ENCODE assay signal across 18 cellular contexts in the genomic region with DNA sequence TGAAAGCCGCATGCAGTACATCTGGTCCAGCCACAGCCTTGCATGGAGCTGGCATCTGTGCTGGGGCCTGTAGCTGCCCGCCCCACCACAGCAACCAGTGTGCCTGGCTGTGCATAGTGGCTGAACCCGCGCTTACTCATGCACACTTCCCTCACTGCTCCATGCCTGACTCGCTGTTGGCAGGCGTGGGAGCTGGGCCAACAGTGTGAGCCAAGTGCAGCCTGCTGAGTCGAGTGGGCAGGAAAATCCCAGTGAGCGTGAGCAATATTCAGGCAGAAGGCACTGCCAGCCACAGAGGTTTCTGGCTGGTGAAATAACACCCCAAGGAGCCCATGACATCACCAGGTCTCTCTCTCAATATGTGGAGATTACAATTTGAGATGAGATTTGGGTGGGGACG.
DNase-seq lines count a peak whose midpoint lies in the region; ATAC-seq, FAIRE-seq and TF ChIP-seq lines count a peak whose summit lies in the region.
"Had no signal": no experiment of that assay in that cellular context is flagged by ENCODE, and none has a peak within 500 bp of the region (broad histone marks: within the 10 kb centered on the region; RNA-seq: fewer than 3 reads in every experiment).

No MANE protein-coding gene starts in this region.

- no peaks in the 10 kb centered on the region for H3K27me3 ChIP-seq in bronchial epithelial cell (ENCODE audit: control insufficient read depth, insufficient read depth, low read length)
- H3K27me3 ChIP-seq: ascending aorta, colonic mucosa had no signal

- no peak overlapping the region for H3K4me3 ChIP-seq in bronchial epithelial cell (ENCODE audit: low read depth, low read length)
- H3K4me3 ChIP-seq: ascending aorta, colonic mucosa, SK-N-MC had no signal

- H3K36me3 ChIP-seq in bronchial epithelial cell (ENCODE audit: control insufficient read depth, insufficient read depth, low read length) = no peaks in the 10 kb centered on the region
- H3K36me3 ChIP-seq: ascending aorta, colonic mucosa had no signal

- DNase-seq in ELR (ENCODE audit: low read depth) = peak; percentile 24
- DNase-seq in NCI-H2029 (lab: John Stamatoyannopoulos, UW) = peak; percentile 72
- peak; percentile 9 for DNase-seq in bronchial epithelial cell (ENCODE audit: low read depth)
- no peak for DNase-seq in sciatic nerve (ENCODE audit: low spot score)
- DNase-seq in activated CD4-positive, CD25-positive, alpha-beta regulatory T cell (lab: John Stamatoyannopoulos, UW) = no peak
- no peak for DNase-seq in stimulated activated CD4-positive, alpha-beta T cell treated with anti-CD3 and anti-CD28 coated beads, Interleukin-2, amount 100 ng/mL, for 24 hours
- DNase-seq in activated CD8-positive, alpha-beta memory T cell treated with anti-CD3 and anti-CD28 coated beads, Interleukin-2, amount 50 U/mL, for 48 hours = no peak
- DNase-seq: activated CD4-positive, alpha-beta T cell treated with anti-CD3 and anti-CD28 coated beads for 48 hours; activated CD8-positive, alpha-beta memory T cell treated with anti-CD3 and anti-CD28 coated beads, Interleukin-2, amount 50 U/mL, for 4 hours; activated naive CD4-positive, alpha-beta T cell; colonic mucosa; H9; NCI-H187; NCI-H524; T1000 had no signal

- peak; percentile 32 for ATAC-seq in sciatic nerve

- intact Hi-C loops in sciatic nerve (cut with DNase I) = no loop called here

- no peak for FAIRE-seq in bronchial epithelial cell (lab: Jason Lieb, UNC)
- FAIRE-seq: frontal cortex had no signal

- no peak for TF ChIP-seq CTCF in bronchial epithelial cell (IDR thresholded peaks at IDR 0.05; ENCODE audit: insufficient read depth, low read length, severe bottlenecking)

Comparison
In these comparisons a context has a peak if more than half of its experiments do, and no peak if none do; other contexts are left out.
1. DNase-seq: peak in ELR (single experiment), NCI-H2029 (single experiment) and bronchial epithelial cell (single experiment); none in sciatic nerve (single experiment), activated CD4-positive, CD25-positive, alpha-beta regulatory T cell (0 of 4), stimulated activated CD4-positive, alpha-beta T cell treated with anti-CD3 and anti-CD28 coated beads, Interleukin-2, amount 100 ng/mL, for 24 hours (0 of 2) and activated CD8-positive, alpha-beta memory T cell treated with anti-CD3 and anti-CD28 coated beads, Interleukin-2, amount 50 U/mL, for 48 hours (single experiment).